Comparison of ENCODE assay signal across 26 cellular contexts in genomic region chr4:104129243-104129642, GRCh38.
A peak's percentile ranks its signal among the peaks of the same experiment; 100 is the strongest.
DNase-seq lines count a peak whose midpoint lies in the region; ATAC-seq and TF ChIP-seq lines count a peak whose summit lies in the region.
"Had no signal": no experiment of that assay in that cellular context is flagged by ENCODE, and none has a peak within 500 bp of the region (broad histone marks: within the 10 kb centered on the region; RNA-seq: fewer than 3 reads in every experiment).

No MANE protein-coding gene starts in this region.

- 81% methylated on average over 5 of the region's 5 CpGs for WGBS in hepatocyte (ENCODE audit: low lambda C conversion rate, missing lambda C conversion rate)
- 89% methylated on average over 5 of the region's 5 CpGs for WGBS in smooth muscle cell (ENCODE audit: low lambda C conversion rate)

- ATAC-seq in GM18907 (IDR thresholded peaks at IDR 0.05; ENCODE audit: unreplicated experiment): peak; percentile 40
- ATAC-seq in HG03378 (IDR thresholded peaks at IDR 0.05; ENCODE audit: unreplicated experiment): peak; percentile 6
- ATAC-seq in GM21526 (IDR thresholded peaks at IDR 0.05; ENCODE audit: low FRiP score, unreplicated experiment): no peak
- ATAC-seq: activated naive CD8-positive, alpha-beta T cell treated with anti-CD3 and anti-CD28 coated beads, Interleukin-2, amount 50 U/mL, for 24 hours; activated T-cell treated with anti-CD3 and anti-CD28 coated beads, Interleukin-2, amount 50 U/mL, for 72 hours; esophagus mucosa had no signal

- no peaks in the 10 kb centered on the region for H3K36me3 ChIP-seq in hepatocyte (replicated peaks; ENCODE audit: insufficient read depth, low read depth)
- H3K36me3 ChIP-seq in smooth muscle cell (ENCODE audit: low read depth): no peaks in the 10 kb centered on the region
- H3K36me3 ChIP-seq: MG63 had no signal

- H3K27me3 ChIP-seq in hepatocyte (no peaks in the 10 kb centered on the region), smooth muscle cell (ENCODE audit: low read depth) (no peaks in the 10 kb centered on the region)
- H3K27me3 ChIP-seq: MG63 had no signal

- TF ChIP-seq CTCF in hepatocyte (IDR thresholded peaks at IDR 0.05; ENCODE audit: poor library complexity) (no peak), smooth muscle cell (IDR thresholded peaks at IDR 0.05; ENCODE audit: borderline replicate concordance, insufficient read depth, poor library complexity, severe bottlenecking) (no peak), coronary artery (IDR thresholded peaks at IDR 0.05) (no peak)

- peak overlapping the region; percentile 59 for H3K4me2 ChIP-seq in hepatocyte
- H3K4me2 ChIP-seq in smooth muscle cell: peak overlapping the region; percentile 24

- no peak overlapping the region for H3K9ac ChIP-seq in smooth muscle cell (ENCODE audit: low read depth)

- H3K79me2 ChIP-seq in hepatocyte: no peaks in the 10 kb centered on the region
- H3K79me2 ChIP-seq in smooth muscle cell (ENCODE audit: low read depth): no peaks in the 10 kb centered on the region

- H3K9me2 ChIP-seq in hepatocyte (replicated peaks; ENCODE audit: insufficient read depth): no peaks in the 10 kb centered on the region

- no peaks in the 10 kb centered on the region for H3K9me3 ChIP-seq in hepatocyte (ENCODE audit: low read depth)
- H3K9me3 ChIP-seq in smooth muscle cell (replicated peaks; ENCODE audit: low read depth): no peaks in the 10 kb centered on the region
- H3K9me3 ChIP-seq: MG63 had no signal

- H3F3A ChIP-seq in smooth muscle cell (ENCODE audit: low read depth): no peaks in the 10 kb centered on the region

- H3K27ac ChIP-seq in hepatocyte (peak overlapping the region; percentile 41), smooth muscle cell (ENCODE audit: low read depth) (no peak overlapping the region), coronary artery (no peak overlapping the region)

- H2AFZ ChIP-seq in hepatocyte (no peak overlapping the region), smooth muscle cell (ENCODE audit: low read depth) (no peak overlapping the region)

- DNase-seq in hepatocyte (ENCODE audit: low spot score) (no peak), smooth muscle cell (lab: John Stamatoyannopoulos, UW; ENCODE audit: unreplicated experiment) (no peak), coronary artery (ENCODE audit: low spot score) (no peak), ureter (ENCODE audit: low spot score) (no peak)
- DNase-seq: activated naive CD4-positive, alpha-beta T cell; activated naive CD8-positive, alpha-beta T cell treated with anti-CD3 and anti-CD28 coated beads, Interleukin-2, amount 50 U/mL, for 24 hours; activated T-cell treated with anti-CD3 and anti-CD28 coated beads, Interleukin-2, amount 50 U/mL, for 72 hours; C1 segment of cervical spinal cord; caudate nucleus; cortex of kidney; HCEC 1CT; head of caudate nucleus; islet precursor cell; KBM-7; MG63; NCI-H1105; NCI-H187 treated with DMSO at 0.1 percent for 48 hours; NCI-H524 treated with DMSO at 0.1 percent for 48 hours; stimulated activated CD4-positive, alpha-beta T cell treated with anti-CD3 and anti-CD28 coated beads, Interleukin-15, amount 100 ng/mL, for 24 hours; stimulated activated CD4-positive, alpha-beta T cell treated with anti-CD3 and anti-CD28 coated beads, Interleukin-4, amount 100 ng/mL, for 4 hours; substantia nigra; trophoblast cell had no signal

- H3K4me3 ChIP-seq in hepatocyte: no peak overlapping the region
- H3K4me3 ChIP-seq in smooth muscle cell: peak overlapping the region; percentile 19
- no peak overlapping the region for H3K4me3 ChIP-seq in coronary artery
- H3K4me3 ChIP-seq: MG63 had no signal

- H3K4me1 ChIP-seq in hepatocyte (ENCODE audit: insufficient read depth): peaks cover 11% of the 10 kb centered on the region
- H3K4me1 ChIP-seq in smooth muscle cell (ENCODE audit: low read depth): no peaks in the 10 kb centered on the region

- no peaks in the 10 kb centered on the region for H4K20me1 ChIP-seq in hepatocyte (ENCODE audit: insufficient read depth, poor library complexity, severe bottlenecking)
- no peaks in the 10 kb centered on the region for H4K20me1 ChIP-seq in smooth muscle cell (ENCODE audit: low read depth)
